Comparison of ENCODE assay signal across 9 cellular contexts in the genomic region with DNA sequence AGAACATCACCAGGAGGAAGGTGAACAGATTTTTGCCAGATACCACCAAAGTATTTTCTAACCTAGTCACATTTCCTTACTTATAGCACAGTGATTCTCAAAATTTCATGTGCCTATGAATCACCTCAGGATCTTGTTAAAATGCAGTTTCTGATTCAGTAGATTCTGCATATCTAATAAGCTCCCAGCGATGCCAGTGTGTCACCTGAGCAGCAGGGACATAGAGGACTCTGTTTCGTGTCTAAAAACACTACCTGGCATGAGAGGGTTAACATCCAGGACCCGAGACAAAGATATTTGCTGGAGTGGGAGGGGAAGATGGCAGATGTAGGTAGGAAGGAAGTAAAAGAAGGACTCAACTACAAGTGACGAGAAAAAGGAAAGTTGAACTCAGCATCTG.
"Had no signal": no experiment of that assay in that cellular context is flagged by ENCODE, and none has a peak within 500 bp of the region (broad histone marks: within the 10 kb centered on the region; RNA-seq: fewer than 3 reads in every experiment).

No MANE protein-coding gene starts in this region.

- FAIRE-seq: H54 had no signal

- H3K9me3 Mint-ChIP-seq: GM23338, H9 had no signal

- DNase-seq: GM23248, GOT3, H7, H9, HCEC 1CT, HFFc6 had no signal

- H3K4me2 ChIP-seq: GM23338 had no signal

- H3K9ac ChIP-seq: GM23248 had no signal

- H3K27ac ChIP-seq: GM23248 had no signal

- H3K27ac Mint-ChIP-seq: GM23338, H9, HFFc6 had no signal

- H3K36me3 ChIP-seq: HAP-1 had no signal

- H3K4me1 ChIP-seq: HAP-1 had no signal

- H3K4me3 ChIP-seq: GM23248, GM23338, HAP-1 had no signal

- H3K4me1 Mint-ChIP-seq: GM23338, H9 had no signal

- H3K9me3 ChIP-seq: HAP-1 had no signal

- H2AFZ ChIP-seq: GM23248, GM23338 had no signal

- H3K4me3 Mint-ChIP-seq: GM23338, H9, HFFc6 had no signal
